In the genomic region with DNA sequence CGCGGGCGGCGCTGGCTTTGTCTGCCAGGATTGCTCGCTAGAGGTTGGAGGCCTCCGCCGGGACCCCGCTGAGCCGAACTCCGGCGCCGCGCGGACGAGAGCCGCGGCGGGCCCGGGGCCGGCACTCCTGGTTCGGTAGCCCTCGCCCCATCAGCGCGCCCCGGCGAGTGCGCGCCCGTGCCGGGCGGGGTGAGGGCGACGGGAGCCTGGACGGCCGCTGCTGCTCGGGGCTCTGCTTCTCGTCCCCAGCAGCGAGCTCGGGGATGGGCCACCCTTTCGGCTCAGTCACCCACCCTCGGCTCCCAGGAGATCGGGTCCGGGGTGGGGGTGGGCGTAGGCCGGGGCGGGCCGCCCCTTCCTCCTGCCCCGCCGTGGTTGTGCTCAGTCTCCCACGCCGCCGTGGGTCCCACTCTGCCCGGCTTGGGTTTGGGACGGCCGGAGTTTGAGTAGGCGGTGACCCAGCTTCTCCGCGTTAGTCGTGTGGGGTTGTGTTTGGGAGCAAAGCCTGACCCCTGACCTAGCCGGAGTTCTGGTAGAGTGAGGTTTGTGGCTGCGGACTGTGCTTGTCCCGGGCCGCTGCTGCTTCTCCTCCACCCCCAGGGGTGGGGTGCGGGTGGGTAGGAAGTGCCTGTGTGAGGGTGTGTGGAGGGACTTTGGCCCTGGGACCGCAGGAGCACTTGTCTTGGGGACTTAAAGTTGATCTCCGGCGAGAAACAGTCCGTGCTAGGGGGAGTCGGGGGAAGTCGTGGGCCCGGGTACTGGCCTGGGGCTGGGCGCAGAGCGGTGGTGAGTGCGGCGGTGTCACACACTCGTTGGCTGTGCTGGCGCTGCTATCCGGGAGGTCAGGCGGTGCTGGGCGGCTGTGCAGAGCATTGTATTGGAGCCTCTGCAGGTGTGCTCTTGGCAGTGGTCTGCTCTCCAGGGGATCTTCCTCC, we compare ENCODE assay signal across 8 cellular contexts. TPM values are rescaled to one million over a fixed set of nuclear protein-coding genes. Genes with fewer than 3 reads are reported as not detected.
DNase-seq lines count a peak whose midpoint lies in the region; ATAC-seq, FAIRE-seq and TF ChIP-seq lines count a peak whose summit lies in the region.

No MANE protein-coding gene starts in this region.

- no peaks in the 10 kb centered on the region for H3K27me3 Mint-ChIP-seq in activated CD4-positive, alpha-beta T cell treated with anti-CD3 and anti-CD28 coated beads, Interleukin-2, amount 10 ng/mL, durations not matched to agents 24 days and 14 days
- H3K27me3 Mint-ChIP-seq in stimulated activated memory B cell treated with anti-CD40 and anti-IgM and Interleukin-4, amounts not matched to agents 10 μg/mL and 1 μg/mL and 100 μg/mL, for 72 hours, result no peaks in the 10 kb centered on the region

- H4K20me1 ChIP-seq in GM12878 (ENCODE audit: control insufficient read depth, insufficient read depth), result no peaks in the 10 kb centered on the region; the same call in 1 of the 2 replicates

- intact Hi-C loops in activated CD4-positive, alpha-beta T cell treated with anti-CD3 and anti-CD28 coated beads, Interleukin-2, amount 10 ng/mL, durations not matched to agents 24 days and 14 days (cut with micrococcal nuclease), result loop anchor here (1.0 to 2.0 kb wide), 4 partner anchors 9 to 50 kb away; no protein-coding TSS in a partner anchor
- intact Hi-C loops in GM12878 (cut with micrococcal nuclease; ENCODE audit: unreplicated experiment), result loop anchor here (5.0 to 10.0 kb wide), 3 partner anchors 48 to 650 kb away; no protein-coding TSS in a partner anchor

- H3K9me3 Mint-ChIP-seq in activated CD4-positive, alpha-beta T cell treated with anti-CD3 and anti-CD28 coated beads, Interleukin-2, amount 10 ng/mL, durations not matched to agents 24 days and 14 days, result no peaks in the 10 kb centered on the region
- H3K9me3 Mint-ChIP-seq in stimulated activated memory B cell treated with anti-CD40 and anti-IgM and Interleukin-4, amounts not matched to agents 10 μg/mL and 1 μg/mL and 100 μg/mL, for 72 hours, result no peaks in the 10 kb centered on the region

- peak overlapping the region; percentile 88 for H3K27ac Mint-ChIP-seq in activated CD4-positive, alpha-beta T cell treated with anti-CD3 and anti-CD28 coated beads, Interleukin-2, amount 10 ng/mL, durations not matched to agents 24 days and 14 days
- H3K27ac Mint-ChIP-seq in stimulated activated memory B cell treated with anti-CD40 and anti-IgM and Interleukin-4, amounts not matched to agents 10 μg/mL and 1 μg/mL and 100 μg/mL, for 72 hours, result peak overlapping the region; percentile 81

- in situ Hi-C loops in GM12878 (cut with MboI), result no loop called here

- WGBS in GM12878 (ENCODE audit: insufficient coverage, insufficient replicate concordance, low lambda C conversion rate, missing lambda C conversion rate), result under 1% methylated on average over 61 of the region's 80 CpGs

- peak overlapping the region; percentile 67 for H3K27ac ChIP-seq in GM12878 (ENCODE audit: control insufficient read depth, insufficient read depth)

- H3K27me3 ChIP-seq in GM12878 (replicated peaks in 1 of 2; ENCODE audit: control insufficient read depth in 2 of 2, insufficient read depth in 2 of 2, low read length in 1 of 2), result no peaks in the 10 kb centered on the region

- H3K4me3 Mint-ChIP-seq in activated CD4-positive, alpha-beta T cell treated with anti-CD3 and anti-CD28 coated beads, Interleukin-2, amount 10 ng/mL, durations not matched to agents 24 days and 14 days, result peak overlapping the region; percentile 98
- H3K4me3 Mint-ChIP-seq in stimulated activated memory B cell treated with anti-CD40 and anti-IgM and Interleukin-4, amounts not matched to agents 10 μg/mL and 1 μg/mL and 100 μg/mL, for 72 hours, result peak overlapping the region; percentile 92

- no peak for TF ChIP-seq POLR2A in GM12878 (IDR thresholded peaks at IDR 0.05; ENCODE audit: low read depth, low read length)

- peak overlapping the region; percentile 90 for H3K4me2 ChIP-seq in GM12878 (ENCODE audit: control insufficient read depth, insufficient read depth)

- peak overlapping the region; percentile 92 for H3K4me3 ChIP-seq in GM12878

- CTCF ChIA-PET in GM12878 (lab: Yijun Ruan, JAX), result interaction anchor here (3.3 to 21.5 kb wide), 2 partner anchors 17 to 46 kb away, joined by 22 to 402 read pairs; no protein-coding TSS in a partner anchor

- SMC1A ChIA-PET in GM12878 (lab: Charles Lee; ENCODE audit: uncharacterized antibody, unreplicated experiment), result interaction anchor here (12.2 to 36.0 kb wide), 2 partner anchors 16 to 51 kb away, joined by 192 to 1038 read pairs; no protein-coding TSS in a partner anchor

- peaks cover 48% of the 10 kb centered on the region for H3K4me1 Mint-ChIP-seq in activated CD4-positive, alpha-beta T cell treated with anti-CD3 and anti-CD28 coated beads, Interleukin-2, amount 10 ng/mL, durations not matched to agents 24 days and 14 days
- H3K4me1 Mint-ChIP-seq in stimulated activated memory B cell treated with anti-CD40 and anti-IgM and Interleukin-4, amounts not matched to agents 10 μg/mL and 1 μg/mL and 100 μg/mL, for 72 hours, result peaks cover 51% of the 10 kb centered on the region

- TF ChIP-seq EP300 in GM12878 (IDR thresholded peaks at IDR 0.05; ENCODE audit: borderline replicate concordance in 1 of 2, control insufficient read depth in 1 of 2, low read depth in 2 of 2, low read length in 2 of 2), result no peak

- no peak for FAIRE-seq in GM12878 (lab: Jason Lieb, UNC)

- peak; percentile 83 for DNase-seq in activated CD4-positive, alpha-beta T cell treated with anti-CD3 and anti-CD28 coated beads, Interleukin-2, amount 10 ng/mL, durations not matched to agents 24 days and 14 days
- no peak for DNase-seq in activated CD4-positive, alpha-beta T cell treated with anti-CD3 and anti-CD28 coated beads, Interleukin-2, amount 50 U/mL, for 1 hour
- DNase-seq in NCI-H146 (lab: John Stamatoyannopoulos, UW), result peak; percentile 65
- no peak for DNase-seq in GM12878 (ENCODE audit: low read depth, low spot score)
- peak; percentile 44 for DNase-seq in iris pigment epithelial cell (ENCODE audit: low read depth)
- no peak for DNase-seq in NCI-H1048 (lab: John Stamatoyannopoulos, UW)

- peaks cover 3% of the 10 kb centered on the region; the same call in 1 of the 3 replicates for H3K9me3 ChIP-seq in GM12878 (replicated peaks; ENCODE audit: control insufficient read depth, insufficient read depth, low read length)

- ATAC-seq in HG02571 (IDR thresholded peaks at IDR 0.05; ENCODE audit: unreplicated experiment), result peak; percentile 21
- ATAC-seq in GM12878, result peak; percentile 33
- peak; percentile 57 for ATAC-seq in stimulated activated memory B cell treated with anti-CD40 and anti-IgM and Interleukin-4, amounts not matched to agents 10 μg/mL and 1 μg/mL and 100 μg/mL, for 72 hours

- H3K36me3 Mint-ChIP-seq in activated CD4-positive, alpha-beta T cell treated with anti-CD3 and anti-CD28 coated beads, Interleukin-2, amount 10 ng/mL, durations not matched to agents 24 days and 14 days (ENCODE audit: low read depth), result peaks cover 17% of the 10 kb centered on the region
- no peaks in the 10 kb centered on the region for H3K36me3 Mint-ChIP-seq in stimulated activated memory B cell treated with anti-CD40 and anti-IgM and Interleukin-4, amounts not matched to agents 10 μg/mL and 1 μg/mL and 100 μg/mL, for 72 hours

- H2AFZ ChIP-seq in GM12878 (ENCODE audit: control insufficient read depth, low read depth, low read length), result peak overlapping the region; percentile 54

- H3K36me3 ChIP-seq in GM12878 (ENCODE audit: control insufficient read depth in 2 of 2, insufficient read depth in 2 of 2, low read length in 1 of 2), result no peaks in the 10 kb centered on the region

- POLR2A ChIA-PET in GM12878 (lab: Charles Lee), result interaction anchor here (3.6 to 9.6 kb wide), 2 partner anchors 15 to 48 kb away, joined by 30 to 190 read pairs; no protein-coding TSS in a partner anchor

- peaks cover 48% of the 10 kb centered on the region for H3K79me2 ChIP-seq in GM12878 (ENCODE audit: control insufficient read depth, insufficient read depth, low read length)

- no peak for TF ChIP-seq RAD21 in GM12878 (IDR thresholded peaks at IDR 0.05; ENCODE audit: insufficient read depth, low read depth, low read length)

- H3K9ac ChIP-seq in GM12878 (ENCODE audit: control insufficient read depth, insufficient read depth, low read length), result peak overlapping the region; percentile 86

- RAD21 ChIA-PET in GM12878 (lab: Charles Lee; ENCODE audit: unreplicated experiment), result interaction anchor here (0.9 to 21.4 kb wide), 4 partner anchors 10 to 47 kb away, joined by 3 to 412 read pairs (median 25); no protein-coding TSS in a partner anchor

- H3K4me1 ChIP-seq in GM12878 (ENCODE audit: control insufficient read depth, insufficient read depth, low read length), result peaks cover 46% of the 10 kb centered on the region

- no TSS peak for BruUV-seq in GM12878 (replicated peaks; lab: Mats Ljungman, UMichigan)

- TF ChIP-seq CTCF in GM12878 (IDR thresholded peaks at IDR 0.05 in 2 of 3, conservative IDR thresholded peaks at IDR 0.05 in 1 of 3; ENCODE audit: control insufficient read depth in 2 of 3, extremely low read depth in 1 of 3, insufficient read depth in 1 of 3, low read depth in 3 of 3, low read length in 3 of 3), result no peak

RNA-seq across cellular contexts. Expression of gene TSPAN14, which starts 0.7 kb away (rescaled TPM):
- 57.8 and 61.7 TPM in 2 replicates for total RNA-seq in activated CD4-positive, alpha-beta T cell treated with anti-CD3 and anti-CD28 coated beads, Interleukin-2, amount 10 ng/mL, durations not matched to agents 24 days and 14 days
- total RNA-seq in GM12878 (2013; cell fraction: nucleolus; rRNA removed), result 100 and 110 TPM in 2 replicates
- 12.5 and 13.3 TPM in 2 replicates for total RNA-seq in GM12878 (2014; rRNA removed)
- 8.0 and 8.1 TPM in 2 replicates for total RNA-seq in GM12878 (2014; rRNA removed; fragmentation: Illumina TruSeq; extraction: Trizol)
- total RNA-seq in GM12878 (2021), result 30.0 and 31.7 TPM in 2 replicates
- 7.3 TPM for polyA plus RNA-seq in GM12878 (2011; ENCODE audit: low read depth)
- polyA plus RNA-seq in GM12878 (2011; rRNA removed), result 18.8 and 27.8 TPM in 2 replicates
- polyA plus RNA-seq in GM12878 (2011; cell fraction: cytosol; rRNA removed), result 31.9 and 34.2 TPM in 2 replicates
- 45.1 and 52.6 TPM in 2 replicates for polyA plus RNA-seq in GM12878 (2011; cell fraction: nucleus; rRNA removed)
- polyA plus RNA-seq in GM12878 (2012), result 11.9 and 19.2 TPM in 2 replicates
- 8.6 and 16.9 TPM in 2 replicates for polyA plus RNA-seq in GM12878 (2014; fragmentation: Illumina TruSeq; extraction: Trizol)
- polyA plus RNA-seq in GM12878 (2014; fragmentation: Nextera tagmentation; extraction: Ambion mirVana), result 1 to 10 TPM; 2.5 to 2.6 TPM
- 21.1 and 23.3 TPM in 2 replicates for polyA plus RNA-seq in GM12878 (2014; rRNA removed)
- 10 to 100 TPM; 19.0 to 22.0 TPM for polyA plus RNA-seq in GM12878 (2016; fragmentation: Nextera tagmentation; extraction: Ambion mirVana)
- polyA minus RNA-seq in GM12878 (2011; rRNA and poly(A)+ RNA removed), result 21.3 and 31.5 TPM in 2 replicates
- 8.9 and 10.2 TPM in 2 replicates for polyA minus RNA-seq in GM12878 (2011; cell fraction: cytosol; rRNA and poly(A)+ RNA removed)
- polyA minus RNA-seq in GM12878 (2011; cell fraction: nucleus; rRNA and poly(A)+ RNA removed), result 17.2 and 26.6 TPM in 2 replicates

RNA-seq across cellular contexts. Expression of gene PRXL2A, which starts 46.4 kb away (rescaled TPM):
- total RNA-seq in activated CD4-positive, alpha-beta T cell treated with anti-CD3 and anti-CD28 coated beads, Interleukin-2, amount 10 ng/mL, durations not matched to agents 24 days and 14 days, result 14.8 and 16.4 TPM in 2 replicates
- total RNA-seq in GM12878 (2013; cell fraction: nucleolus; rRNA removed), result 4.0 and 4.3 TPM in 2 replicates
- total RNA-seq in GM12878 (2014; rRNA removed), result 6.9 and 11.1 TPM in 2 replicates
- 14.7 and 15.6 TPM in 2 replicates for total RNA-seq in GM12878 (2014; rRNA removed; fragmentation: Illumina TruSeq; extraction: Trizol)
- total RNA-seq in GM12878 (2021), result 11.0 and 11.4 TPM in 2 replicates
- polyA plus RNA-seq in GM12878 (2011; ENCODE audit: low read depth), result 12.7 TPM
- polyA plus RNA-seq in GM12878 (2011; rRNA removed), result 2.8 and 3.4 TPM in 2 replicates
- polyA plus RNA-seq in GM12878 (2011; cell fraction: cytosol; rRNA removed), result 1.3 and 1.6 TPM in 2 replicates
- 0.45 and 0.51 TPM in 2 replicates for polyA plus RNA-seq in GM12878 (2011; cell fraction: nucleus; rRNA removed)
- polyA plus RNA-seq in GM12878 (2012), result 17.3 and 17.8 TPM in 2 replicates
- polyA plus RNA-seq in GM12878 (2014; fragmentation: Illumina TruSeq; extraction: Trizol), result 15.6 and 17.8 TPM in 2 replicates
- polyA plus RNA-seq in GM12878 (2014; fragmentation: Nextera tagmentation; extraction: Ambion mirVana), result 10 to 100 TPM in 1 of 2 experiments, 1 to 10 TPM in 1; 5.1 to 10.0 TPM
- polyA plus RNA-seq in GM12878 (2014; rRNA removed), result 10.0 and 12.6 TPM in 2 replicates
- polyA plus RNA-seq in GM12878 (2016; fragmentation: Nextera tagmentation; extraction: Ambion mirVana), result 10 to 100 TPM; 10.9 to 13.7 TPM
- polyA minus RNA-seq in GM12878 (2011; rRNA and poly(A)+ RNA removed), result 0.73 and 1.1 TPM in 2 replicates
- polyA minus RNA-seq in GM12878 (2011; cell fraction: cytosol; rRNA and poly(A)+ RNA removed), result not detected in 2 replicates
- 0.24 and 0.38 TPM in 2 replicates for polyA minus RNA-seq in GM12878 (2011; cell fraction: nucleus; rRNA and poly(A)+ RNA removed)

Comparison
In these comparisons a context has a peak if more than half of its experiments do, and no peak if none do; other contexts are left out.
1. DNase-seq: peak in activated CD4-positive, alpha-beta T cell treated with anti-CD3 and anti-CD28 coated beads, Interleukin-2, amount 10 ng/mL, durations not matched to agents 24 days and 14 days (single experiment), NCI-H146 (single experiment) and iris pigment epithelial cell (single experiment); none in activated CD4-positive, alpha-beta T cell treated with anti-CD3 and anti-CD28 coated beads, Interleukin-2, amount 50 U/mL, for 1 hour (single experiment), GM12878 (single experiment) and NCI-H1048 (single experiment).
2. Peak in every context shown above with its lines, with median percentiles within 50 percentile points of each other: ATAC-seq.